8 cellular contexts compared by ENCODE assay signal in genomic region chr14:68685419-68686211, GRCh38.
DNase-seq lines count a peak whose midpoint lies in the region; ATAC-seq lines count a peak whose summit lies in the region.

No MANE protein-coding gene starts in this region.

- H3K9me3 ChIP-seq in MG63: no peaks in the 10 kb centered on the region

- H3K4me3 ChIP-seq in MG63: no peak overlapping the region

- H3K36me3 ChIP-seq in MG63: no peaks in the 10 kb centered on the region

- H3K27me3 ChIP-seq in MG63: no peaks in the 10 kb centered on the region

- ATAC-seq in GM18499 (IDR thresholded peaks at IDR 0.05; ENCODE audit: insufficient read depth, unreplicated experiment): peak; percentile 64
- ATAC-seq in HG02642 (IDR thresholded peaks at IDR 0.05; ENCODE audit: poor library complexity, unreplicated experiment): peak; percentile 73

- DNase-seq in NCI-H510A (lab: John Stamatoyannopoulos, UW) (peak; percentile 24), activated T-cell treated with anti-CD3 and anti-CD28 coated beads for 48 hours (ENCODE audit: low read depth) (peak; percentile 69), iris pigment epithelial cell (ENCODE audit: low read depth) (peak; percentile 85), superior temporal gyrus (ENCODE audit: extremely low spot score) (no peak), MG63 (no peak)
- peak; percentile 42 to 80 (median 72) for DNase-seq in stimulated activated CD4-positive, alpha-beta T cell treated with anti-CD3 and anti-CD28 coated beads, TNF-alpha, amount 100 ng/mL, for 1 hour (ENCODE audit: low read depth in 3 of 3, low spot score in 1 of 3)

Comparison
In these comparisons a context has a peak if more than half of its experiments do, and no peak if none do; other contexts are left out.
1. DNase-seq: peak in NCI-H510A (single experiment), activated T-cell treated with anti-CD3 and anti-CD28 coated beads for 48 hours (single experiment), iris pigment epithelial cell (single experiment) and stimulated activated CD4-positive, alpha-beta T cell treated with anti-CD3 and anti-CD28 coated beads, TNF-alpha, amount 100 ng/mL, for 1 hour (3 of 3); none in superior temporal gyrus (single experiment) and MG63 (single experiment).